ENCODE assay signal across 1 cellular context in the genomic region with DNA sequence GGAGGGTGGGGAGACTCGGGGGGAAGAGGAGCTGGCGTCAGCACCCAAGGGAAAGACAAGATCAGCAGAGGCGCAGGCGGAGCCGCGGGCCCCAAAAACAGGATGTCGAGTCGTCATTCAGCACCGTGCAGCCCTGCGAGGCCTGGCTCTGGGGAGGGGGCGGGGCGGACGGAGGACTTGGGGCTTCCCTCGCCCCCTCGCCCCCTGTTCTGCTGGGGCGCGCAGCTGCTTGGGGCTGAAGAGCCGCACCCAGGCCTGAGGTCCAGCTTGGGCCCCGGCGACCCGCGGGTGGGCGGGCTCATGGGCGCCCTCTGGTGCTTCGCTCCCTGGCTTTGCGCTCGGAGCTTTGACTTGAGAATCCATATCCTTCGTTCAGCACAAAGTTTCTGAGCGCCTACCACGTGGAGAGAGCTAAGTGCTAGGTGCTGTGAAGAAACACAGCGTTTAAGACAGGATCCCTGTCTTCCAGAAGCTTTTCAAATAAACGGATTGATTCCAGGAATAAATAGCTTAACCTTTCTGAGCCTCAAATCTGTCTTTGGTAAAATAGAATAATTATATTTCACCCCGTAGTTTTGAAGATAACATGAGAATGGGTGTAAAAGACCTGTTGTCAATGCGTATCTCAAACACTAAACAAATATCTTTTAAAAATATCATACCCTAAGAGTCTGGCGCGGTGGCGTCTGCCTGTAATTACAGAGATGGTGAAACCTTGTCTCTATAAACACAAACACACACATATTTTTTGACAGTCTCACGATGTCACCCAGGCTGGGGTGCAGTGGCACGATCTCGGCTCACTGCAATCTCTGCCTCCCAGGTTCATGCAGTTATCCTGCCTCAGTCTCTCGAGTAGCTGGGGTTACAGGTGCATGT.
TF ChIP-seq lines count a peak whose summit lies in the region.

No MANE protein-coding gene starts in this region.

TF ChIP-seq in HepG2, 621 proteins besides CTCF, POLR2A, EP300 and RAD21 (continued from another document and continues in another):
- TF ChIP-seq ZFP36 (IDR thresholded peaks at IDR 0.05; ENCODE audit: borderline replicate concordance, low read depth, low read length, partially characterized antibody) (no peak), ZBTB7A (CRISPR knock-in tag; IDR thresholded peaks at IDR 0.05) (no peak), MTERF4 (CRISPR knock-in tag; IDR thresholded peaks at IDR 0.05) (no peak), ZNF234 (CRISPR knock-in tag; conservative IDR thresholded peaks at IDR 0.05) (no peak), ELF1 (CRISPR knock-in tag; IDR thresholded peaks at IDR 0.05) (no peak), ZNF639 (CRISPR knock-in tag; conservative IDR thresholded peaks at IDR 0.05) (no peak), CHCHD3 (CRISPR knock-in tag; IDR thresholded peaks at IDR 0.05) (no peak), PAWR (CRISPR knock-in tag; IDR thresholded peaks at IDR 0.05; ENCODE audit: borderline replicate concordance) (no peak), SMAD3 (CRISPR knock-in tag; IDR thresholded peaks at IDR 0.05) (no peak), POGK (CRISPR knock-in tag; conservative IDR thresholded peaks at IDR 0.05) (0 out of 2 replicates have a peak, but pooled peaks have one; percentile 27), KLF11 (CRISPR knock-in tag; IDR thresholded peaks at IDR 0.05) (no peak), SMARCC2 (IDR thresholded peaks at IDR 0.05) (no peak), ZFP41 (CRISPR knock-in tag; IDR thresholded peaks at IDR 0.05; ENCODE audit: borderline replicate concordance) (0 out of 2 replicates have a peak, but pooled peaks have one; percentile 41), MED1 (CRISPR knock-in tag; IDR thresholded peaks at IDR 0.05) (0 out of 2 replicates have a peak, but pooled peaks have one; percentile 26), ZNF572 (CRISPR knock-in tag; IDR thresholded peaks at IDR 0.05) (no peak), ZNF207 (IDR thresholded peaks at IDR 0.05; ENCODE audit: borderline replicate concordance) (no peak), ZNF3 (CRISPR knock-in tag; IDR thresholded peaks at IDR 0.05) (no peak), ZNF546 (CRISPR knock-in tag; conservative IDR thresholded peaks at IDR 0.05) (no peak), PRDM4 (CRISPR knock-in tag; IDR thresholded peaks at IDR 0.05; ENCODE audit: borderline replicate concordance) (no peak), ZNF784 (CRISPR knock-in tag; IDR thresholded peaks at IDR 0.05; ENCODE audit: borderline replicate concordance) (no peak), CREBL2 (CRISPR knock-in tag; IDR thresholded peaks at IDR 0.05; ENCODE audit: borderline replicate concordance) (no peak), MTF1 (CRISPR knock-in tag; IDR thresholded peaks at IDR 0.05) (no peak), PTBP1 (IDR thresholded peaks at IDR 0.05; ENCODE audit: low read depth, low read length, poor library complexity, severe bottlenecking) (no peak), ZFX (CRISPR knock-in tag; IDR thresholded peaks at IDR 0.05; ENCODE audit: low read depth) (peak; percentile 83), NAIF1 (CRISPR knock-in tag; IDR thresholded peaks at IDR 0.05; ENCODE audit: borderline replicate concordance) (no peak)
- TF ChIP-seq, protein P1, sequence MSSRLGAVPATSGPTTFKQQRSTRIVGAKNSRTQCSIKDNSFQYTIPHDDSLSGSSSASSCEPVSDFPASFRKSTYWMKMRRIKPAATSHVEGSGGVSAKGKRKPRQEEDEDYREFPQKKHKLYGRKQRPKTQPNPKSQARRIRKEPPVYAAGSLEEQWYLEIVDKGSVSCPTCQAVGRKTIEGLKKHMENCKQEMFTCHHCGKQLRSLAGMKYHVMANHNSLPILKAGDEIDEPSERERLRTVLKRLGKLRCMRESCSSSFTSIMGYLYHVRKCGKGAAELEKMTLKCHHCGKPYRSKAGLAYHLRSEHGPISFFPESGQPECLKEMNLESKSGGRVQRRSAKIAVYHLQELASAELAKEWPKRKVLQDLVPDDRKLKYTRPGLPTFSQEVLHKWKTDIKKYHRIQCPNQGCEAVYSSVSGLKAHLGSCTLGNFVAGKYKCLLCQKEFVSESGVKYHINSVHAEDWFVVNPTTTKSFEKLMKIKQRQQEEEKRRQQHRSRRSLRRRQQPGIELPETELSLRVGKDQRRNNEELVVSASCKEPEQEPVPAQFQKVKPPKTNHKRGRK (CRISPR knock-in tag; IDR thresholded peaks at IDR 0.05): no peak
- TF ChIP-seq, protein P2, sequence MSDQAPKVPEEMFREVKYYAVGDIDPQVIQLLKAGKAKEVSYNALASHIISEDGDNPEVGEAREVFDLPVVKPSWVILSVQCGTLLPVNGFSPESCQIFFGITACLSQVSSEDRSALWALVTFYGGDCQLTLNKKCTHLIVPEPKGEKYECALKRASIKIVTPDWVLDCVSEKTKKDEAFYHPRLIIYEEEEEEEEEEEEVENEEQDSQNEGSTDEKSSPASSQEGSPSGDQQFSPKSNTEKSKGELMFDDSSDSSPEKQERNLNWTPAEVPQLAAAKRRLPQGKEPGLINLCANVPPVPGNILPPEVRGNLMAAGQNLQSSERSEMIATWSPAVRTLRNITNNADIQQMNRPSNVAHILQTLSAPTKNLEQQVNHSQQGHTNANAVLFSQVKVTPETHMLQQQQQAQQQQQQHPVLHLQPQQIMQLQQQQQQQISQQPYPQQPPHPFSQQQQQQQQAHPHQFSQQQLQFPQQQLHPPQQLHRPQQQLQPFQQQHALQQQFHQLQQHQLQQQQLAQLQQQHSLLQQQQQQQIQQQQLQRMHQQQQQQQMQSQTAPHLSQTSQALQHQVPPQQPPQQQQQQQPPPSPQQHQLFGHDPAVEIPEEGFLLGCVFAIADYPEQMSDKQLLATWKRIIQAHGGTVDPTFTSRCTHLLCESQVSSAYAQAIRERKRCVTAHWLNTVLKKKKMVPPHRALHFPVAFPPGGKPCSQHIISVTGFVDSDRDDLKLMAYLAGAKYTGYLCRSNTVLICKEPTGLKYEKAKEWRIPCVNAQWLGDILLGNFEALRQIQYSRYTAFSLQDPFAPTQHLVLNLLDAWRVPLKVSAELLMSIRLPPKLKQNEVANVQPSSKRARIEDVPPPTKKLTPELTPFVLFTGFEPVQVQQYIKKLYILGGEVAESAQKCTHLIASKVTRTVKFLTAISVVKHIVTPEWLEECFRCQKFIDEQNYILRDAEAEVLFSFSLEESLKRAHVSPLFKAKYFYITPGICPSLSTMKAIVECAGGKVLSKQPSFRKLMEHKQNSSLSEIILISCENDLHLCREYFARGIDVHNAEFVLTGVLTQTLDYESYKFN (CRISPR knock-in tag; conservative IDR thresholded peaks at IDR 0.05): no peak
- TF ChIP-seq, protein P3, sequence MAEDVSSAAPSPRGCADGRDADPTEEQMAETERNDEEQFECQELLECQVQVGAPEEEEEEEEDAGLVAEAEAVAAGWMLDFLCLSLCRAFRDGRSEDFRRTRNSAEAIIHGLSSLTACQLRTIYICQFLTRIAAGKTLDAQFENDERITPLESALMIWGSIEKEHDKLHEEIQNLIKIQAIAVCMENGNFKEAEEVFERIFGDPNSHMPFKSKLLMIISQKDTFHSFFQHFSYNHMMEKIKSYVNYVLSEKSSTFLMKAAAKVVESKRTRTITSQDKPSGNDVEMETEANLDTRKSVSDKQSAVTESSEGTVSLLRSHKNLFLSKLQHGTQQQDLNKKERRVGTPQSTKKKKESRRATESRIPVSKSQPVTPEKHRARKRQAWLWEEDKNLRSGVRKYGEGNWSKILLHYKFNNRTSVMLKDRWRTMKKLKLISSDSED (CRISPR knock-in tag; IDR thresholded peaks at IDR 0.05): no peak
- TF ChIP-seq, protein P4, sequence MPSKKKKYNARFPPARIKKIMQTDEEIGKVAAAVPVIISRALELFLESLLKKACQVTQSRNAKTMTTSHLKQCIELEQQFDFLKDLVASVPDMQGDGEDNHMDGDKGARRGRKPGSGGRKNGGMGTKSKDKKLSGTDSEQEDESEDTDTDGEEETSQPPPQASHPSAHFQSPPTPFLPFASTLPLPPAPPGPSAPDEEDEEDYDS (CRISPR knock-in tag; IDR thresholded peaks at IDR 0.05): no peak; the same call in 1 of the 2 replicates
- TF ChIP-seq, protein P5, sequence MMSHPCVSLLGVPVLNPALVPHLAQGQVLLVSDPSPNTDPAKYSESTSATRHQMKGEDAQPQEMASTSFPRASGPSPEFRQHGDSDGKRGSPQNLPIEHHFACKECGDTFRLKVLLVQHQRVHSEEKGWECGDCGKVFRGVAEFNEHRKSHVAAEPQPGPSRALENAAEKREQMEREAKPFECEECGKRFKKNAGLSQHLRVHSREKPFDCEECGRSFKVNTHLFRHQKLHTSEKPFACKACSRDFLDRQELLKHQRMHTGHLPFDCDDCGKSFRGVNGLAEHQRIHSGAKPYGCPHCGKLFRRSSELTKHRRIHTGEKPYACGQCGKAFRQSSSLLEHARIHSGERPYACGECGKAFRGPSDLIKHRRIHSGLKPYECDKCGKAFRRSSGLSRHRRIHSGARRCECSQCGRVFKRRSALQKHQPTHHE (CRISPR knock-in tag; IDR thresholded peaks at IDR 0.05; ENCODE audit: borderline replicate concordance): 0 out of 2 replicates have a peak, but pooled peaks have one; percentile 32
